Comparison of ENCODE assay signal across 9 cellular contexts in the genomic region with DNA sequence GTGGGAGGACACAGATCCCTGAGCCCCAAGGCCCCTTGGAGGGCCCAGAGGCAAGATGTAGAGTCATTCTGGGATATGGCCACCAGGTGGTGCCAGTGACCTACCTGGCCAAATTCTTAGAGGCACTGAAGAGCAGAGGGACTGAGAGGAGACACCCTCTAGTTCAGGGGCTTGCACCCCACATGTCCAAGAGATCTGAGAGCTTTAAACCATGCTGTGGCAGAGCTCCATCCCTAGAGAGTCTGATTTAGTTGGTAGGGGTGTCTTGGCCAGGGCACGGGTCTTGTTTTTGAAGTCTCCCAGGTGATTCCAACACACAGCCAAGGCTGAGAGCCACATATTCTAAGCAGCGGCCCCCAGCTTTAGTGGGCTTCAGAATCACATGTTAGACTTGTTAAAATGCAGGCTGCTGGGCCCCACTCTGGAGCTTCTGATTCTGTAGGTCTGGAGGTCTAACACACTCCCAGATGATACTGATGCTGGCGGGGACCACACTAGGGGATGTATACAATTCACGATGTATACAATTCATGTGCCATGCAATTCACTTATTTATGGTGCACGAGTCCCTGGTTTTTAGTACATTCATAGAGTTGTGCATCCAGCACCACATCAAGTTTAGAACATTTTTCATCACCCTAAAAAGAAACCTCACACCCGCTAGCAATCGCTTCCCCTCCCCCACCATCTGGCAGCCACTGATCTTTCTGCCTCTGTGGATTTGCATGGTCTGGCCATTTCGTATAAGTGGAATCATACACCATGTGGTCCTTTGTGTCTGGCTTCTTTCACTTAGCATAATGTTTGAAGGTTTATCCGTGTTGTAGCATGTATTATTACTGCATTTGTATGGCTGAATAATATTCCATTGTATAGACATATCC. TPM values are rescaled to one million over a fixed set of nuclear protein-coding genes. Genes with fewer than 3 reads are reported as not detected.
DNase-seq lines count a peak whose midpoint lies in the region; ATAC-seq and TF ChIP-seq lines count a peak whose summit lies in the region.
"Had no signal": no experiment of that assay in that cellular context is flagged by ENCODE, and none has a peak within 500 bp of the region (broad histone marks: within the 10 kb centered on the region; RNA-seq: fewer than 3 reads in every experiment).

No MANE protein-coding gene starts in this region.

- no peak for TF ChIP-seq EP300 in Ishikawa (IDR thresholded peaks at IDR 0.05; ENCODE audit: borderline replicate concordance)

- H3K36me3 ChIP-seq in GM06990 (ENCODE audit: control insufficient read depth, insufficient read depth, low read length) (no peaks in the 10 kb centered on the region), cardiac muscle cell (no peaks in the 10 kb centered on the region)

- H3K27ac ChIP-seq in cardiac muscle cell, result no peak overlapping the region
- H3K27ac ChIP-seq: epithelial cell of prostate had no signal

- TF ChIP-seq RAD21 in Ishikawa (IDR thresholded peaks at IDR 0.05; ENCODE audit: low read depth), result peak; percentile 88

- DNase-seq in GM06990 (ENCODE audit: extremely low read depth, insufficient read length) (no peak), cardiac muscle cell (ENCODE audit: low read depth in 1 of 2, low spot score in 1 of 2) (peak; percentile 67 to 70), renal cortical epithelial cell (ENCODE audit: low read depth) (peak; percentile 51)
- peak; percentile 71 for DNase-seq in activated naive CD4-positive, alpha-beta T cell treated with anti-CD3 and anti-CD28 coated beads, Interleukin-2, amount 50 U/mL, for 16 hours

- no peaks in the 10 kb centered on the region for H3K9me3 ChIP-seq in cardiac muscle cell (ENCODE audit: low read depth)

- H3K27me3 ChIP-seq in GM06990 (replicated peaks; ENCODE audit: control insufficient read depth, insufficient read depth, low read length), result no peaks in the 10 kb centered on the region
- H3K27me3 ChIP-seq in cardiac muscle cell, result no peaks in the 10 kb centered on the region

- ATAC-seq in SK-N-SH treated with all-trans-retinoic acid at 6 μM for 48 hours, result peak; percentile 93
- ATAC-seq in HG03159 (IDR thresholded peaks at IDR 0.05; ENCODE audit: unreplicated experiment), result no peak
- ATAC-seq in HG03354 (IDR thresholded peaks at IDR 0.05; ENCODE audit: poor library complexity, severe bottlenecking, unreplicated experiment), result no peak

- H3K4me1 ChIP-seq in cardiac muscle cell (ENCODE audit: low read depth), result peaks cover 6% of the 10 kb centered on the region

- H3K4me3 ChIP-seq in GM06990 (replicated peaks; ENCODE audit: low read depth, low read length), result no peak overlapping the region
- no peak overlapping the region for H3K4me3 ChIP-seq in cardiac muscle cell

- TF ChIP-seq CTCF in GM06990 (IDR thresholded peaks at IDR 0.05; ENCODE audit: insufficient read depth, low read length, poor library complexity, severe bottlenecking) (peak; percentile 86), cardiac muscle cell (IDR thresholded peaks at IDR 0.05; ENCODE audit: low read depth, low read length) (peak; percentile 85)

TF ChIP-seq in Ishikawa, 13 proteins besides CTCF, POLR2A, EP300 and RAD21:
- no peak for TF ChIP-seq CEBPB (IDR thresholded peaks at IDR 0.05)
- TF ChIP-seq FOXM1 (IDR thresholded peaks at IDR 0.05; ENCODE audit: borderline replicate concordance, low read depth), result no peak
- no peak for TF ChIP-seq CREB1 (IDR thresholded peaks at IDR 0.05; ENCODE audit: low read depth)
- no peak for TF ChIP-seq TEAD4 (IDR thresholded peaks at IDR 0.05)
- TF ChIP-seq, protein P1, sequence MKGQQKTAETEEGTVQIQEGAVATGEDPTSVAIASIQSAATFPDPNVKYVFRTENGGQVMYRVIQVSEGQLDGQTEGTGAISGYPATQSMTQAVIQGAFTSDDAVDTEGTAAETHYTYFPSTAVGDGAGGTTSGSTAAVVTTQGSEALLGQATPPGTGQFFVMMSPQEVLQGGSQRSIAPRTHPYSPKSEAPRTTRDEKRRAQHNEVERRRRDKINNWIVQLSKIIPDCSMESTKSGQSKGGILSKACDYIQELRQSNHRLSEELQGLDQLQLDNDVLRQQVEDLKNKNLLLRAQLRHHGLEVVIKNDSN (IDR thresholded peaks at IDR 0.05), result no peak
- TF ChIP-seq TAF1 (IDR thresholded peaks at IDR 0.05; ENCODE audit: low read depth), result no peak
- no peak for TF ChIP-seq NFIC (IDR thresholded peaks at IDR 0.05)
TF ChIP-seq in Ishikawa: peak in this region for 0.

TF ChIP-seq in SK-N-SH treated with all-trans-retinoic acid at 6 μM for 48 hours, 23 proteins besides CTCF, POLR2A, EP300 and RAD21:
- TF ChIP-seq CSDC2 (CRISPR knock-in tag; IDR thresholded peaks at IDR 0.05), result no peak
- TF ChIP-seq, protein P2, sequence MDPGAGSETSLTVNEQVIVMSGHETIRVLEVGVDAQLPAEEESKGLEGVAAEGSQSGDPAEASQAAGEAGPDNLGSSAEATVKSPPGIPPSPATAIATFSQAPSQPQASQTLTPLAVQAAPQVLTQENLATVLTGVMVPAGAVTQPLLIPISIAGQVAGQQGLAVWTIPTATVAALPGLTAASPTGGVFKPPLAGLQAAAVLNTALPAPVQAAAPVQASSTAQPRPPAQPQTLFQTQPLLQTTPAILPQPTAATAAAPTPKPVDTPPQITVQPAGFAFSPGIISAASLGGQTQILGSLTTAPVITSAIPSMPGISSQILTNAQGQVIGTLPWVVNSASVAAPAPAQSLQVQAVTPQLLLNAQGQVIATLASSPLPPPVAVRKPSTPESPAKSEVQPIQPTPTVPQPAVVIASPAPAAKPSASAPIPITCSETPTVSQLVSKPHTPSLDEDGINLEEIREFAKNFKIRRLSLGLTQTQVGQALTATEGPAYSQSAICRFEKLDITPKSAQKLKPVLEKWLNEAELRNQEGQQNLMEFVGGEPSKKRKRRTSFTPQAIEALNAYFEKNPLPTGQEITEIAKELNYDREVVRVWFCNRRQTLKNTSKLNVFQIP (CRISPR knock-in tag; IDR thresholded peaks at IDR 0.05; ENCODE audit: borderline replicate concordance, low read depth), result no peak
- TF ChIP-seq TCF4 (CRISPR knock-in tag; IDR thresholded peaks at IDR 0.05; ENCODE audit: borderline replicate concordance), result no peak
- TF ChIP-seq ZFP3 (CRISPR knock-in tag; IDR thresholded peaks at IDR 0.05), result no peak
- no peak for TF ChIP-seq ZNF70 (CRISPR knock-in tag; IDR thresholded peaks at IDR 0.05)
- TF ChIP-seq OSR1 (CRISPR knock-in tag; IDR thresholded peaks at IDR 0.05), result no peak
TF ChIP-seq in SK-N-SH treated with all-trans-retinoic acid at 6 μM for 48 hours: peak in this region for 0.

RNA-seq across cellular contexts. Expression of a gene that starts 52.3 kb away (rescaled TPM):
- total RNA-seq in cardiac muscle cell, result 0.07 TPM in 1 of 2 replicates, not detected in the other
- polyA plus RNA-seq in cardiac muscle cell, result 0.84 TPM in 1 of 2 replicates, not detected in the other
- not detected in 2 replicates for total RNA-seq in renal cortical epithelial cell
